Comparison of ENCODE assay signal across 1 cellular context in the genomic region with DNA sequence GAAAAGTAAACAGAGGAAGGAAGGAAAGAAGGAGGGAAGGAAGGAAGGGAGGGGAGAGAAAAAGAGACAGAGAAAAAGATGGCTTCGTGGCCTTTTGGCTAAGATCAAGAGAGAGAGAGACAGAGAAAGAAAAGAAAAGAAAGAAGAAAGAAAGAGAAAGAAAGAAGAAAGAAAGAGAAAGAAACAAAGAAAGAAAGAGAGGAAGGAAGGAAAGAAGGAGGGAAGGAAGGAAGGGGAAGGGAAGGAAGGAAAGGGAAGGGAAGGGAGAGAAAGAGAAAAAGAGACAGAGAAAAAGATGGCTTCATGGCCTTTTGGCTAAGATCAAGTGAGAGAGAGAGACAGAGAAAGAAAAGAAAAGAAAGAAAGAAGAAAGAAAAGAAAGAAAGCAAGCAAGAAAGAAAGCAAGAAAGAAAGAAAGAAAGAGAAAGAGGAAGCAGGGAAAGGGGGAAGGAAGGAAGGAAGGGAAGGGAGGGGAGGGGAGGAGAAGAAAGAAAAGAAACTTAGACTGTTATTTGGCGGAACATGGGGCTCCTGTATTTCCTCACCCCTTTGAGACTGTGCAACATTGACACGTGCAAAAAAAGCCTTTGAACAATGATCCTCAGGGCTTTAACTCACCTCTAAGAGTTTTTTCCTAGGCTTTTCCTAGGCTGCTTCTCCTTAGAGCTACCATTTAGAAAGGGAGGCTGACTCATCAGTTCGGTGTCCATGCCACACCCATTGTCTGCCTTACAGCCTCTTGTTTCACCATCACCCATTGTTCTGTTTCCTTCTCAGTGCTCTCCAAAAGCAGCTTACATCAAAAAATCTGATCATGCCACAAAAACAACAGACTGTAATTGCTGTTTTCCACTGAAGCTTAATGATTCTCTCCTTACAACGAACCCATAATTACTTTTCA.
A peak's percentile ranks its signal among the peaks of the same experiment; 100 is the strongest.
TF ChIP-seq lines count a peak whose summit lies in the region.

No MANE protein-coding gene starts in this region.

TF ChIP-seq in HCT116, 20 proteins besides CTCF, POLR2A, EP300 and RAD21 (continued from another document):
- TF ChIP-seq, protein P1, sequence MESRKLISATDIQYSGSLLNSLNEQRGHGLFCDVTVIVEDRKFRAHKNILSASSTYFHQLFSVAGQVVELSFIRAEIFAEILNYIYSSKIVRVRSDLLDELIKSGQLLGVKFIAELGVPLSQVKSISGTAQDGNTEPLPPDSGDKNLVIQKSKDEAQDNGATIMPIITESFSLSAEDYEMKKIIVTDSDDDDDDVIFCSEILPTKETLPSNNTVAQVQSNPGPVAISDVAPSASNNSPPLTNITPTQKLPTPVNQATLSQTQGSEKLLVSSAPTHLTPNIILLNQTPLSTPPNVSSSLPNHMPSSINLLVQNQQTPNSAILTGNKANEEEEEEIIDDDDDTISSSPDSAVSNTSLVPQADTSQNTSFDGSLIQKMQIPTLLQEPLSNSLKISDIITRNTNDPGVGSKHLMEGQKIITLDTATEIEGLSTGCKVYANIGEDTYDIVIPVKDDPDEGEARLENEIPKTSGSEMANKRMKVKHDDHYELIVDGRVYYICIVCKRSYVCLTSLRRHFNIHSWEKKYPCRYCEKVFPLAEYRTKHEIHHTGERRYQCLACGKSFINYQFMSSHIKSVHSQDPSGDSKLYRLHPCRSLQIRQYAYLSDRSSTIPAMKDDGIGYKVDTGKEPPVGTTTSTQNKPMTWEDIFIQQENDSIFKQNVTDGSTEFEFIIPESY (IDR thresholded peaks at IDR 0.05; ENCODE audit: extremely low read depth, insufficient replicate concordance, low read length) = no peak
- no peak for TF ChIP-seq SIN3A (IDR thresholded peaks at IDR 0.05; ENCODE audit: low read depth)
- TF ChIP-seq ZFX (IDR thresholded peaks at IDR 0.05) = no peak
- no peak for TF ChIP-seq SRF (IDR thresholded peaks at IDR 0.05; ENCODE audit: low read depth)
- TF ChIP-seq EZH2phosphoT487 (IDR thresholded peaks at IDR 0.05; ENCODE audit: borderline replicate concordance) = no peak
- TF ChIP-seq ELF1 (IDR thresholded peaks at IDR 0.05; ENCODE audit: borderline replicate concordance, low read depth) = no peak
- TF ChIP-seq FOSL1 (IDR thresholded peaks at IDR 0.05; ENCODE audit: low read depth) = peak; percentile 66
- TF ChIP-seq CEBPB (IDR thresholded peaks at IDR 0.05; ENCODE audit: low read depth) = peak; percentile 64
- TF ChIP-seq SP1 (IDR thresholded peaks at IDR 0.05; ENCODE audit: low read depth) = peak; percentile 19; the same call in 1 of the 2 replicates
